8 cellular contexts compared by ENCODE assay signal in genomic region chr5:142324377-142324870, GRCh38. TPM values are rescaled to one million over a fixed set of nuclear protein-coding genes. Genes with fewer than 3 reads are reported as not detected.
DNase-seq lines count a peak whose midpoint lies in the region; ATAC-seq and TF ChIP-seq lines count a peak whose summit lies in the region.

No MANE protein-coding gene starts in this region.

- H3K27me3 ChIP-seq in mucosa of stomach (ENCODE audit: control insufficient read depth, insufficient read depth, low read length): no peaks in the 10 kb centered on the region

- no peaks in the 10 kb centered on the region for H4K20me1 ChIP-seq in OCI-LY7 (ENCODE audit: insufficient read depth, low read length)

- H3K4me1 ChIP-seq in OCI-LY7 (ENCODE audit: insufficient read depth, low read length, poor library complexity, severe bottlenecking): no peaks in the 10 kb centered on the region
- peaks cover 47% of the 10 kb centered on the region for H3K4me1 ChIP-seq in mucosa of stomach (ENCODE audit: control insufficient read depth, insufficient read depth, low read length)

- intact Hi-C loops in OCI-LY7 (cut with micrococcal nuclease; ENCODE audit: unreplicated experiment): no loop called here

- no TSS peak for BruUV-seq in OCI-LY7 (replicated peaks; lab: Mats Ljungman, UMichigan)

- H3K9ac ChIP-seq in mucosa of stomach (ENCODE audit: low read length): peak overlapping the region; percentile 83

- H3K79me2 ChIP-seq in OCI-LY7 (ENCODE audit: insufficient read depth, low read depth, low read length): no peaks in the 10 kb centered on the region

- peak; percentile 29 for DNase-seq in activated gamma-delta T cell (lab: John Stamatoyannopoulos, UW)
- no peak for DNase-seq in activated gamma-delta T cell treated with Interleukin-2 at 50 U/mL for 16 hours
- no peak for DNase-seq in OCI-LY7 (ENCODE audit: low spot score)
- DNase-seq in dermis blood vessel endothelial cell: peak; percentile 73
- DNase-seq in EL: no peak
- no peak for DNase-seq in GF-D8 (lab: John Stamatoyannopoulos, UW)

- POLR2A ChIA-PET in OCI-LY7 (lab: Charles Lee): interaction anchor here (0.5 kb wide), 1 partner anchor 1631 kb away, joined by 3 read pairs; no protein-coding TSS in a partner anchor

- H3K9me3 ChIP-seq in OCI-LY7 (ENCODE audit: low read length) (no peaks in the 10 kb centered on the region), mucosa of stomach (ENCODE audit: control insufficient read depth, low read length) (no peaks in the 10 kb centered on the region)

- H3K4me3 ChIP-seq in OCI-LY7 (ENCODE audit: low read depth, low read length, poor library complexity, severe bottlenecking) (no peak overlapping the region), mucosa of stomach (ENCODE audit: low read length) (peak overlapping the region; percentile 67)

- H3K4me2 ChIP-seq in OCI-LY7 (ENCODE audit: low read length): peak overlapping the region; percentile 10; the same call in 1 of the 2 replicates

- H3K36me3 ChIP-seq in OCI-LY7 (ENCODE audit: insufficient read depth, low read length): no peaks in the 10 kb centered on the region
- H3K36me3 ChIP-seq in mucosa of stomach (ENCODE audit: control insufficient read depth, insufficient read depth, low read length): no peaks in the 10 kb centered on the region

- TF ChIP-seq CTCF in OCI-LY7 (conservative IDR thresholded peaks at IDR 0.05; ENCODE audit: low read length): no peak

- peak; percentile 42 for ATAC-seq in HG02678 (IDR thresholded peaks at IDR 0.05; ENCODE audit: unreplicated experiment)

- CTCF ChIA-PET in OCI-LY7 (lab: Charles Lee; ENCODE audit: unreplicated experiment): no interaction called here

- H3K27ac ChIP-seq in OCI-LY7 (ENCODE audit: low read depth, low read length, poor library complexity, severe bottlenecking): no peak overlapping the region

- H3K9me2 ChIP-seq in OCI-LY7 (ENCODE audit: insufficient read depth, low read length): no peaks in the 10 kb centered on the region

- H2AFZ ChIP-seq in OCI-LY7 (ENCODE audit: low read length): no peak overlapping the region

RNA-seq across cellular contexts. Expression of gene SPRY4, which starts 0.4 kb away (rescaled TPM):
- total RNA-seq in OCI-LY7 (2014; rRNA removed; shearing (Covaris generic)): not detected in 2 replicates
- not detected in 2 replicates for total RNA-seq in OCI-LY7 (2022)
- 5.5 and 11.9 TPM in 2 replicates for total RNA-seq in dermis blood vessel endothelial cell

Comparison
In these comparisons a context has a peak if more than half of its experiments do, and no peak if none do; other contexts are left out.
1. DNase-seq: peak in activated gamma-delta T cell (single experiment) and dermis blood vessel endothelial cell (single experiment); none in activated gamma-delta T cell treated with Interleukin-2 at 50 U/mL for 16 hours (single experiment), OCI-LY7 (single experiment), EL (single experiment) and GF-D8 (single experiment).